Comparison of ENCODE assay signal across 3 cellular contexts in genomic region chr11:61555051-61555969, GRCh38.
TF ChIP-seq lines count a peak whose summit lies in the region.

No MANE protein-coding gene starts in this region.

TF ChIP-seq in GM23338, 12 proteins besides CTCF, POLR2A, EP300 and RAD21:
- TF ChIP-seq EZH2phosphoT487 (IDR thresholded peaks at IDR 0.05; ENCODE audit: unreplicated experiment) (no peak), ETS1 (IDR thresholded peaks at IDR 0.05) (no peak), STAT1 (IDR thresholded peaks at IDR 0.05; ENCODE audit: unreplicated experiment) (no peak), CREB1 (CRISPR knock-in tag; IDR thresholded peaks at IDR 0.05; ENCODE audit: low read depth) (no peak), POLR2AphosphoS5 (IDR thresholded peaks at IDR 0.05; ENCODE audit: low read depth) (0 out of 2 replicates have a peak, but pooled peaks have one; percentile 32)

TF ChIP-seq in neural cell, 6 proteins besides CTCF, POLR2A, EP300 and RAD21:
- TF ChIP-seq MXI1 (conservative IDR thresholded peaks at IDR 0.05; ENCODE audit: poor library complexity, severe bottlenecking) (peak; percentile 41), REST (IDR thresholded peaks at IDR 0.05; ENCODE audit: borderline replicate concordance) (no peak), POLR2AphosphoS5 (IDR thresholded peaks at IDR 0.05) (no peak), TAF1 (IDR thresholded peaks at IDR 0.05; ENCODE audit: low read depth) (no peak), SMC3 (conservative IDR thresholded peaks at IDR 0.05; ENCODE audit: poor library complexity) (peak; percentile 16)

TF ChIP-seq in HepG2, 621 proteins besides CTCF, POLR2A, EP300 and RAD21:
- TF ChIP-seq KLF9 (CRISPR knock-in tag; IDR thresholded peaks at IDR 0.05; ENCODE audit: low read depth) = no peak
- TF ChIP-seq CBFB (CRISPR knock-in tag; IDR thresholded peaks at IDR 0.05) = no peak
- no peak for TF ChIP-seq ZSCAN9 (CRISPR knock-in tag; IDR thresholded peaks at IDR 0.05; ENCODE audit: borderline replicate concordance)
- no peak for TF ChIP-seq ZNF784 (CRISPR knock-in tag; IDR thresholded peaks at IDR 0.05; ENCODE audit: borderline replicate concordance)
- TF ChIP-seq IKZF5 (CRISPR knock-in tag; IDR thresholded peaks at IDR 0.05) = no peak
- no peak for TF ChIP-seq CSRNP1 (CRISPR knock-in tag; IDR thresholded peaks at IDR 0.05)
